ENCODE assay signal across 9 cellular contexts in genomic region chr1:65059930-65060538, GRCh38.
DNase-seq lines count a peak whose midpoint lies in the region; ATAC-seq, FAIRE-seq and TF ChIP-seq lines count a peak whose summit lies in the region.
"Had no signal": no experiment of that assay in that cellular context is flagged by ENCODE, and none has a peak within 500 bp of the region (broad histone marks: within the 10 kb centered on the region; RNA-seq: fewer than 3 reads in every experiment).

No MANE protein-coding gene starts in this region.

- intact Hi-C loops in K562 (cut with micrococcal nuclease) = loop anchor here (1.0 to 10.0 kb wide), 3 partner anchors 149 to 1185 kb away; no protein-coding TSS in a partner anchor

- H3K79me2 ChIP-seq in KMS-11 (ENCODE audit: insufficient read depth, low read depth) (no peaks in the 10 kb centered on the region), K562 (ENCODE audit: control insufficient read depth, insufficient read depth, low read length) (peaks cover 27% of the 10 kb centered on the region)

- H3K4me1 ChIP-seq in KMS-11 (ENCODE audit: low read depth, poor library complexity, severe bottlenecking) (no peaks in the 10 kb centered on the region), K562 (replicated peaks in 1 of 2; ENCODE audit: control insufficient read depth in 2 of 2, insufficient read depth in 2 of 2, low read length in 2 of 2) (peaks cover 0 to 6% of the 10 kb centered on the region in 2 experiments; a peak in 2 of 5 replicates)
- H3K4me1 ChIP-seq: SJSA1 had no signal

- POLR2A ChIA-PET in K562 (lab: Yijun Ruan, JAX) = interaction anchor here (0.6 to 0.7 kb wide), 3 partner anchors 9 to 219 kb away, joined by 3 to 6 read pairs (median 4); no protein-coding TSS in a partner anchor

- CTCF ChIA-PET in K562 (lab: Yijun Ruan, JAX; ENCODE audit: low intra/inter-chr PET ratio) = interaction anchor here (0.6 to 1.8 kb wide), 4 partner anchors 15 to 899 kb away, joined by 3 to 9 read pairs (median 4); no protein-coding TSS in a partner anchor

- H2AFZ ChIP-seq in KMS-11 (ENCODE audit: low read depth) (no peak overlapping the region), K562 (ENCODE audit: low read depth, low read length) (no peak overlapping the region)

- FAIRE-seq in K562 (lab: Jason Lieb, UNC) = peak; percentile 62

- TF ChIP-seq POLR2A in K562 (conservative IDR thresholded peaks at IDR 0.05) = no peak

- H3K4me3 ChIP-seq in KMS-11 (IDR thresholded peaks at IDR 0.05; ENCODE audit: insufficient read depth, low read depth, low read length) (no peak overlapping the region), K562 (no peak overlapping the region)
- H3K4me3 ChIP-seq: SJSA1 had no signal

- WGBS in K562 (ENCODE audit: insufficient coverage, low coverage, missing lambda C conversion rate) = 13% methylated on average over 7 of the region's 7 CpGs

- TF ChIP-seq EP300 in K562 (IDR thresholded peaks at IDR 0.05; ENCODE audit: low read length) = no peak

- H3K36me3 ChIP-seq in KMS-11 (ENCODE audit: insufficient read depth) (no peaks in the 10 kb centered on the region), K562 (ENCODE audit: control insufficient read depth, insufficient read depth, low read length) (peaks cover 14% of the 10 kb centered on the region)
- H3K36me3 ChIP-seq: SJSA1 had no signal

- TF ChIP-seq RAD21 in K562 (CRISPR knock-in tag; conservative IDR thresholded peaks at IDR 0.05 in 1 of 2, IDR thresholded peaks at IDR 0.05 in 1 of 2) = peak; percentile 69 to 73

- DNase-seq in Daoy (ENCODE audit: low read depth) = peak; percentile 18
- DNase-seq in K562 (ENCODE audit: extremely low read depth in 1 of 4, low spot score in 3 of 4) = peak; percentile 31 to 43 (median 37)
- DNase-seq in left kidney (ENCODE audit: low read depth, low spot score) = peak; percentile 46
- no peak for DNase-seq in NCI-H2107 treated with DMSO at 0.1 percent for 48 hours (lab: John Stamatoyannopoulos, UW; ENCODE audit: unreplicated experiment)
- DNase-seq in activated CD8-positive, alpha-beta memory T cell treated with anti-CD3 and anti-CD28 coated beads, Interleukin-2, amount 50 U/mL, for 4 hours = no peak
- DNase-seq in stimulated activated CD4-positive, alpha-beta T cell treated with anti-CD3 and anti-CD28 coated beads, Interleukin-1b, Interleukin-23, amount 100 ng/mL, for 48 hours = no peak
- DNase-seq in activated CD4-positive, alpha-beta T cell treated with anti-CD3 and anti-CD28 coated beads, Interleukin-2, amount 50 U/mL, for 1 hour = no peak

- H3K27ac ChIP-seq in KMS-11 (no peak overlapping the region), K562 (ENCODE audit: extremely low read depth, low read depth, low read length) (no peak overlapping the region)
- H3K27ac ChIP-seq: SJSA1 had no signal

- no peak overlapping the region for H3K4me2 ChIP-seq in KMS-11
- no peak overlapping the region for H3K4me2 ChIP-seq in K562 (ENCODE audit: insufficient read depth, low read length)

- H3K27me3 ChIP-seq in KMS-11 (ENCODE audit: insufficient read depth, low read depth) (no peaks in the 10 kb centered on the region), K562 (ENCODE audit: control insufficient read depth in 2 of 2, insufficient read depth in 2 of 2, low read length in 2 of 2) (no peaks in the 10 kb centered on the region)

- BruUV-seq in K562 (replicated peaks; lab: Mats Ljungman, UMichigan) = no TSS peak

- H3K9me1 ChIP-seq in K562 (ENCODE audit: control insufficient read depth, insufficient read depth, low read length) = no peaks in the 10 kb centered on the region

- peak; percentile 68 for TF ChIP-seq CTCF in KMS-11 (conservative IDR thresholded peaks at IDR 0.05; ENCODE audit: low read depth, low read length)
- peak; percentile 44 to 65 (median 50); a peak in 4 of 6 replicates for TF ChIP-seq CTCF in K562 (IDR thresholded peaks at IDR 0.05 in 2 of 3, conservative IDR thresholded peaks at IDR 0.05 in 1 of 3; ENCODE audit: insufficient read depth in 2 of 3, low read depth in 1 of 3, low read length in 3 of 3)

- no peak overlapping the region for H3K9ac ChIP-seq in KMS-11
- no peak overlapping the region for H3K9ac ChIP-seq in K562 (ENCODE audit: insufficient read depth in 1 of 2, low read depth in 2 of 2, low read length in 2 of 2)

- in situ Hi-C loops in K562 (cut with MboI) = loop anchor here (10.0 to 25.0 kb wide), 2 partner anchors 365 to 1177 kb away; partner anchors contain the start of genes LEPR and LEPROT

- no peaks in the 10 kb centered on the region for H4K20me1 ChIP-seq in KMS-11 (ENCODE audit: insufficient read depth)
- H4K20me1 ChIP-seq in K562 (replicated peaks; ENCODE audit: control insufficient read depth, insufficient read depth, low read length) = no peaks in the 10 kb centered on the region

- ATAC-seq in K562 = 0 out of 3 replicates have a peak, but pooled peaks have one; percentile 30

- no peaks in the 10 kb centered on the region for H3K9me3 ChIP-seq in K562 (replicated peaks; ENCODE audit: control insufficient read depth, insufficient read depth, low read depth, low read length)
- H3K9me3 ChIP-seq: SJSA1 had no signal

TF ChIP-seq in K562, 482 proteins besides CTCF, POLR2A, EP300 and RAD21 (continues in another document):
- peak; percentile 48; the same call in 1 of the 2 replicates for TF ChIP-seq ZNF384 (IDR thresholded peaks at IDR 0.05; ENCODE audit: low read depth, low read length)
- no peak for TF ChIP-seq SAP30 (IDR thresholded peaks at IDR 0.05; ENCODE audit: borderline replicate concordance, insufficient read depth, low read depth, low read length, poor library complexity, severe bottlenecking)
- peak; percentile 9; the same call in 1 of the 2 replicates for TF ChIP-seq FOSL1 (tag; conservative IDR thresholded peaks at IDR 0.05)
- TF ChIP-seq ZNF407 (IDR thresholded peaks at IDR 0.05; ENCODE audit: low read depth) = no peak
- peak in 1 of 2 experiments; percentile 50; a peak in 1 of 4 replicates for TF ChIP-seq MLLT1 (IDR thresholded peaks at IDR 0.05)
- TF ChIP-seq NEUROD1 (IDR thresholded peaks at IDR 0.05; ENCODE audit: borderline replicate concordance, low read depth, low read length, partially characterized antibody) = no peak
- TF ChIP-seq ZNF239 (CRISPR knock-in tag; IDR thresholded peaks at IDR 0.05) = no peak

Comparison
In these comparisons a context has a peak if more than half of its experiments do, and no peak if none do; other contexts are left out.
1. DNase-seq: peak in Daoy (single experiment), K562 (4 of 4) and left kidney (single experiment); none in NCI-H2107 treated with DMSO at 0.1 percent for 48 hours (single experiment), activated CD8-positive, alpha-beta memory T cell treated with anti-CD3 and anti-CD28 coated beads, Interleukin-2, amount 50 U/mL, for 4 hours (single experiment), stimulated activated CD4-positive, alpha-beta T cell treated with anti-CD3 and anti-CD28 coated beads, Interleukin-1b, Interleukin-23, amount 100 ng/mL, for 48 hours (single experiment) and activated CD4-positive, alpha-beta T cell treated with anti-CD3 and anti-CD28 coated beads, Interleukin-2, amount 50 U/mL, for 1 hour (single experiment).